Comparison of ENCODE assay signal across 17 cellular contexts in genomic region chr1:87155648-87156047, GRCh38.
"Had no signal": no experiment of that assay in that cellular context is flagged by ENCODE, and none has a peak within 500 bp of the region (broad histone marks: within the 10 kb centered on the region; RNA-seq: fewer than 3 reads in every experiment).

No MANE protein-coding gene starts in this region.

- ATAC-seq: activated T-cell treated with anti-CD3 and anti-CD28 coated beads, Interleukin-2, amount 50 U/mL, for 72 hours; heart right ventricle; left lung; right cardiac atrium; stimulated activated memory B cell treated with anti-CD40 and anti-IgM and Interleukin-4, amounts not matched to agents 10 μg/mL and 1 μg/mL and 100 μg/mL, for 72 hours had no signal

- FAIRE-seq: colon, frontal cortex, keratinocyte had no signal

- H3K27ac Mint-ChIP-seq: activated CD4-positive, alpha-beta memory T cell treated with anti-CD3 and anti-CD28 coated beads for 36 hours; activated naive CD8-positive, alpha-beta T cell treated with anti-CD3 and anti-CD28 coated beads, Interleukin-2, amount 10 ng/mL, durations not matched to agents 7 days and 5 days; activated T-cell treated with anti-CD3 and anti-CD28 coated beads, Interleukin-2, amount 50 U/mL, for 72 hours; memory B cell; progenitor cell of endocrine pancreas; stimulated activated memory B cell treated with anti-CD40 and anti-IgM and Interleukin-4, amounts not matched to agents 10 μg/mL and 1 μg/mL and 100 μg/mL, for 72 hours had no signal

- H3K9me3 Mint-ChIP-seq: activated CD4-positive, alpha-beta memory T cell treated with anti-CD3 and anti-CD28 coated beads for 36 hours; activated naive CD8-positive, alpha-beta T cell treated with anti-CD3 and anti-CD28 coated beads, Interleukin-2, amount 10 ng/mL, durations not matched to agents 7 days and 5 days; activated T-cell treated with anti-CD3 and anti-CD28 coated beads, Interleukin-2, amount 50 U/mL, for 72 hours; memory B cell; stimulated activated memory B cell treated with anti-CD40 and anti-IgM and Interleukin-4, amounts not matched to agents 10 μg/mL and 1 μg/mL and 100 μg/mL, for 72 hours had no signal

- H3K27me3 ChIP-seq: heart right ventricle had no signal

- H3K36me3 ChIP-seq: heart right ventricle, left lung had no signal

- DNase-seq: activated CD4-positive, alpha-beta memory T cell treated with anti-CD3 and anti-CD28 coated beads for 36 hours; activated CD4-positive, alpha-beta T cell treated with anti-CD3 and anti-CD28 coated beads for 1 hour; activated gamma-delta T cell treated with Interleukin-2 at 50 U/mL for 16 hours; activated naive CD8-positive, alpha-beta T cell treated with anti-CD3 and anti-CD28 coated beads, Interleukin-2, amount 10 ng/mL, durations not matched to agents 7 days and 5 days; activated T-cell treated with anti-CD3 and anti-CD28 coated beads, Interleukin-2, amount 50 U/mL, for 72 hours; effector CD8-positive, alpha-beta T cell; heart right ventricle; left lung; right cardiac atrium; T-helper 9 cell; trophoblast cell had no signal

- H3K9me3 ChIP-seq: heart right ventricle, left lung had no signal

- H3K4me3 ChIP-seq: heart right ventricle, left lung had no signal

- H3K36me3 Mint-ChIP-seq: activated CD4-positive, alpha-beta memory T cell treated with anti-CD3 and anti-CD28 coated beads for 36 hours; activated naive CD8-positive, alpha-beta T cell treated with anti-CD3 and anti-CD28 coated beads, Interleukin-2, amount 10 ng/mL, durations not matched to agents 7 days and 5 days; memory B cell; stimulated activated memory B cell treated with anti-CD40 and anti-IgM and Interleukin-4, amounts not matched to agents 10 μg/mL and 1 μg/mL and 100 μg/mL, for 72 hours had no signal

- H3K27ac ChIP-seq: left lung had no signal

- H3K4me3 Mint-ChIP-seq: activated CD4-positive, alpha-beta memory T cell treated with anti-CD3 and anti-CD28 coated beads for 36 hours; activated naive CD8-positive, alpha-beta T cell treated with anti-CD3 and anti-CD28 coated beads, Interleukin-2, amount 10 ng/mL, durations not matched to agents 7 days and 5 days; activated T-cell treated with anti-CD3 and anti-CD28 coated beads, Interleukin-2, amount 50 U/mL, for 72 hours; memory B cell; stimulated activated memory B cell treated with anti-CD40 and anti-IgM and Interleukin-4, amounts not matched to agents 10 μg/mL and 1 μg/mL and 100 μg/mL, for 72 hours had no signal
